17 cellular contexts compared by ENCODE assay signal in the genomic region with DNA sequence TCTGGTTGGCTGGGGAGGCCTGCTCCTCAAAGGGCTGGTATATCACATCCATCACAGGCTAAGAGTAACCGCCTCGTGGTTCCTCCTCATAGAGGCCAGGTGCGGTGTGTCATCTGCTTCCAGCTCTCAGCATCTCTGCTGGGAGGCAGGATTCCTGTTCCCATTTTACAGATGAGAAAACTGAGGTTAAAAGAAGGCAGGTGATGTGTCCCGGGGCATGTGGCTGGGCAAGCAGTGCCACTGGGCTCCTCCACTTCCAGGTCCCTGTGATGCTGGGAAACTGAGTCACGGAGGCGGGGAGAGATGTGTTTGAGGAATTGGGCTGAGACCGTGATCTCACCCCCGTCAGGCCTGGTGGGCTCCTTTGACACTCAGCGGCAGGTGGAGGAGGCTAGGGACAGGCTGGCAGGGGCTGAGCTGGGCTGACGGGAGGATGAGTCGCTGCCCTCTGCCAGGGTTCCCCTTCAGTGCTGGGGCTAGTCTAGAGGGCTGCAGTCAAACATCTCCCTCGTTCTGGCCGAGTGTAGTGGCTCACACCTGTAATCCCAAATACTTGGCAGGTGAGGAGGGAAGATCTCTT. TPM values are rescaled to one million over a fixed set of nuclear protein-coding genes. Genes with fewer than 3 reads are reported as not detected.
DNase-seq lines count a peak whose midpoint lies in the region; ATAC-seq, FAIRE-seq and TF ChIP-seq lines count a peak whose summit lies in the region.
"Had no signal": no experiment of that assay in that cellular context is flagged by ENCODE, and none has a peak within 500 bp of the region (broad histone marks: within the 10 kb centered on the region; RNA-seq: fewer than 3 reads in every experiment).

No MANE protein-coding gene starts in this region.

- H3K9me1 ChIP-seq in K562 (ENCODE audit: control insufficient read depth, insufficient read depth, low read length), result peaks cover 6% of the 10 kb centered on the region

- no peak for TF ChIP-seq RAD21 in K562 (CRISPR knock-in tag; conservative IDR thresholded peaks at IDR 0.05 in 1 of 2, IDR thresholded peaks at IDR 0.05 in 1 of 2)

- no peak for ATAC-seq in K562
- no peak for ATAC-seq in stimulated activated memory B cell treated with anti-CD40 and anti-IgM and Interleukin-4, amounts not matched to agents 10 μg/mL and 1 μg/mL and 100 μg/mL, for 72 hours
- ATAC-seq in HG02852 (IDR thresholded peaks at IDR 0.05; ENCODE audit: unreplicated experiment), result no peak

- no peaks in the 10 kb centered on the region for H3K27me3 Mint-ChIP-seq in activated naive CD4-positive, alpha-beta T cell treated with anti-CD3 and anti-CD28 coated beads, Interleukin-2, amount 50 U/mL, for 24 hours
- H3K27me3 Mint-ChIP-seq in stimulated activated memory B cell treated with anti-CD40 and anti-IgM and Interleukin-4, amounts not matched to agents 10 μg/mL and 1 μg/mL and 100 μg/mL, for 72 hours, result no peaks in the 10 kb centered on the region
- H3K27me3 Mint-ChIP-seq: brain had no signal

- no peak for TF ChIP-seq EP300 in K562 (IDR thresholded peaks at IDR 0.05; ENCODE audit: low read length)

- H3K9ac ChIP-seq in OCI-LY3 (ENCODE audit: low read length), result peak overlapping the region; percentile 9; the same call in 1 of the 2 replicates
- peak overlapping the region in 1 of 2 experiments; percentile 46; a peak in 1 of 4 replicates for H3K9ac ChIP-seq in K562 (ENCODE audit: insufficient read depth in 1 of 2, low read depth in 2 of 2, low read length in 2 of 2)

- no peak for DNase-seq in activated naive CD4-positive, alpha-beta T cell treated with Interleukin-2 at 50 U/mL for 16 hours
- no peak for DNase-seq in K562 (ENCODE audit: extremely low read depth in 1 of 4, low spot score in 3 of 4)
- DNase-seq in cerebellar cortex (ENCODE audit: low spot score), result no peak
- DNase-seq in D341Med (ENCODE audit: low spot score), result no peak
- DNase-seq: activated CD4-positive, alpha-beta T cell treated with anti-CD3 and anti-CD28 coated beads, Interleukin-2, amount 50 U/mL, for 48 hours; dorsolateral prefrontal cortex; kidney glomerular epithelial cell; NCI-H1105 treated with DMSO at 0.1 percent for 48 hours; small intestine; stomach; T-helper 9 cell; uterus had no signal

- in situ Hi-C loops in K562 (cut with MboI), result no loop called here

- H3K36me3 ChIP-seq in OCI-LY3 (replicated peaks; ENCODE audit: low read depth, low read length) (peaks cover 44% of the 10 kb centered on the region), K562 (ENCODE audit: control insufficient read depth, insufficient read depth, low read length) (peaks cover 73% of the 10 kb centered on the region; the same call in 2 of the 3 replicates)
- H3K36me3 ChIP-seq: uterus had no signal

- H3K4me3 Mint-ChIP-seq in activated naive CD4-positive, alpha-beta T cell treated with anti-CD3 and anti-CD28 coated beads, Interleukin-2, amount 50 U/mL, for 24 hours, result no peak overlapping the region
- no peak overlapping the region for H3K4me3 Mint-ChIP-seq in stimulated activated memory B cell treated with anti-CD40 and anti-IgM and Interleukin-4, amounts not matched to agents 10 μg/mL and 1 μg/mL and 100 μg/mL, for 72 hours
- H3K4me3 Mint-ChIP-seq: brain had no signal

- intact Hi-C loops in K562 (cut with micrococcal nuclease), result no loop called here

- no peak for FAIRE-seq in K562 (lab: Jason Lieb, UNC)
- FAIRE-seq: small intestine had no signal

- peak overlapping the region; percentile 10; the same call in 1 of the 2 replicates for H3K4me2 ChIP-seq in OCI-LY3 (ENCODE audit: low read length)
- no peak overlapping the region for H3K4me2 ChIP-seq in K562 (ENCODE audit: insufficient read depth, low read length)

- TF ChIP-seq POLR2A in K562 (conservative IDR thresholded peaks at IDR 0.05), result no peak

- H3K4me3 ChIP-seq in OCI-LY3 (ENCODE audit: low read length), result no peak overlapping the region
- no peak overlapping the region for H3K4me3 ChIP-seq in K562
- H3K4me3 ChIP-seq: dorsolateral prefrontal cortex, stomach, uterus had no signal

- H3K27me3 ChIP-seq in OCI-LY3 (ENCODE audit: low read depth, low read length), result no peaks in the 10 kb centered on the region
- H3K27me3 ChIP-seq in K562 (ENCODE audit: control insufficient read depth in 2 of 2, insufficient read depth in 2 of 2, low read length in 2 of 2), result no peaks in the 10 kb centered on the region
- H3K27me3 ChIP-seq: dorsolateral prefrontal cortex, stomach, uterus had no signal

- peaks cover 42% of the 10 kb centered on the region for H3K4me1 Mint-ChIP-seq in activated naive CD4-positive, alpha-beta T cell treated with anti-CD3 and anti-CD28 coated beads, Interleukin-2, amount 50 U/mL, for 24 hours
- peaks cover 55% of the 10 kb centered on the region for H3K4me1 Mint-ChIP-seq in stimulated activated memory B cell treated with anti-CD40 and anti-IgM and Interleukin-4, amounts not matched to agents 10 μg/mL and 1 μg/mL and 100 μg/mL, for 72 hours

- peaks cover 58% of the 10 kb centered on the region for H3K79me2 ChIP-seq in OCI-LY3 (ENCODE audit: low read length)
- H3K79me2 ChIP-seq in K562 (ENCODE audit: control insufficient read depth, insufficient read depth, low read length), result peaks cover 57% of the 10 kb centered on the region

- POLR2A ChIA-PET in K562 (lab: Yijun Ruan, JAX), result no interaction called here

- H4K20me1 ChIP-seq in OCI-LY3 (ENCODE audit: insufficient read depth, low read length), result no peaks in the 10 kb centered on the region
- peaks cover 31% of the 10 kb centered on the region for H4K20me1 ChIP-seq in K562 (replicated peaks; ENCODE audit: control insufficient read depth, insufficient read depth, low read length)

- H3K27ac Mint-ChIP-seq in activated naive CD4-positive, alpha-beta T cell treated with anti-CD3 and anti-CD28 coated beads, Interleukin-2, amount 50 U/mL, for 24 hours, result peak overlapping the region; percentile 92
- peak overlapping the region; percentile 83 for H3K27ac Mint-ChIP-seq in stimulated activated memory B cell treated with anti-CD40 and anti-IgM and Interleukin-4, amounts not matched to agents 10 μg/mL and 1 μg/mL and 100 μg/mL, for 72 hours
- H3K27ac Mint-ChIP-seq: brain had no signal

- WGBS in K562 (ENCODE audit: insufficient coverage, low coverage, missing lambda C conversion rate), result 90% methylated on average over 13 of the region's 13 CpGs

- no peaks in the 10 kb centered on the region for H3K9me3 Mint-ChIP-seq in activated naive CD4-positive, alpha-beta T cell treated with anti-CD3 and anti-CD28 coated beads, Interleukin-2, amount 50 U/mL, for 24 hours
- H3K9me3 Mint-ChIP-seq in stimulated activated memory B cell treated with anti-CD40 and anti-IgM and Interleukin-4, amounts not matched to agents 10 μg/mL and 1 μg/mL and 100 μg/mL, for 72 hours, result no peaks in the 10 kb centered on the region
- H3K9me3 Mint-ChIP-seq: brain had no signal

- no peak overlapping the region for H2AFZ ChIP-seq in OCI-LY3 (ENCODE audit: low read depth, low read length)
- no peak overlapping the region for H2AFZ ChIP-seq in K562 (ENCODE audit: low read depth, low read length)

- CTCF ChIA-PET in K562 (lab: Yijun Ruan, JAX; ENCODE audit: low intra/inter-chr PET ratio), result no interaction called here

- H3K27ac ChIP-seq in OCI-LY3 (ENCODE audit: low read length) (peak overlapping the region; percentile 49), K562 (ENCODE audit: extremely low read depth, low read depth, low read length) (no peak overlapping the region)
- H3K27ac ChIP-seq: dorsolateral prefrontal cortex, stomach, uterus had no signal

- TF ChIP-seq CTCF in OCI-LY3 (IDR thresholded peaks at IDR 0.05; ENCODE audit: low read depth, low read length) (no peak), K562 (IDR thresholded peaks at IDR 0.05 in 2 of 3, conservative IDR thresholded peaks at IDR 0.05 in 1 of 3; ENCODE audit: insufficient read depth in 2 of 3, low read depth in 1 of 3, low read length in 3 of 3) (no peak)

- no TSS peak for BruUV-seq in K562 (replicated peaks; lab: Mats Ljungman, UMichigan)

- H3K36me3 Mint-ChIP-seq in activated naive CD4-positive, alpha-beta T cell treated with anti-CD3 and anti-CD28 coated beads, Interleukin-2, amount 50 U/mL, for 24 hours, result peaks cover 4% of the 10 kb centered on the region
- peaks cover 53% of the 10 kb centered on the region for H3K36me3 Mint-ChIP-seq in stimulated activated memory B cell treated with anti-CD40 and anti-IgM and Interleukin-4, amounts not matched to agents 10 μg/mL and 1 μg/mL and 100 μg/mL, for 72 hours

- H3K4me1 ChIP-seq in OCI-LY3 (ENCODE audit: low read length) (peaks cover 53% of the 10 kb centered on the region), K562 (replicated peaks in 1 of 2; ENCODE audit: control insufficient read depth in 2 of 2, insufficient read depth in 2 of 2, low read length in 2 of 2) (peaks cover 23 to 47% of the 10 kb centered on the region in 2 experiments)

- H3K9me3 ChIP-seq in OCI-LY3 (ENCODE audit: insufficient read depth, low read length) (no peaks in the 10 kb centered on the region), K562 (replicated peaks; ENCODE audit: control insufficient read depth, insufficient read depth, low read depth, low read length) (no peaks in the 10 kb centered on the region)
- H3K9me3 ChIP-seq: stomach, uterus had no signal

RNA-seq across cellular contexts. Expression of gene ARPC1B, which starts 9.4 kb away (rescaled TPM):
- 99.9 and 272 TPM in 2 replicates for total RNA-seq in K562 (2011; cell fraction: chromatin; rRNA removed; ENCODE audit: low replicate concordance)
- 195 and 204 TPM in 2 replicates for total RNA-seq in K562 (2011; cell fraction: nucleolus; rRNA removed)
- total RNA-seq in K562 (2011; cell fraction: nucleoplasm; rRNA removed), result 146 and 192 TPM in 2 replicates
- total RNA-seq in K562 (2014; rRNA removed), result 357 and 436 TPM in 2 replicates
- total RNA-seq in K562 (2014; rRNA removed; fragmentation: Illumina TruSeq; extraction: Trizol), result 77.8 and 81.5 TPM in 2 replicates
- 216 and 235 TPM in 2 replicates for total RNA-seq in K562 (2015; rRNA removed; fragmentation: Illumina TruSeq; extraction: Trizol)
- total RNA-seq in K562 (2021), result 187 and 221 TPM in 2 replicates
- polyA plus RNA-seq in K562 (2011; rRNA removed), result 211 and 213 TPM in 2 replicates
- 307 and 633 TPM in 2 replicates for polyA plus RNA-seq in K562 (2011; cell fraction: cytosol; rRNA removed)
- polyA plus RNA-seq in K562 (2011; cell fraction: nucleus; rRNA removed), result 159 and 253 TPM in 2 replicates
- polyA plus RNA-seq in K562 (2012), result 510 and 518 TPM in 2 replicates
- polyA plus RNA-seq in K562 (2014; fragmentation: Illumina TruSeq; extraction: Trizol), result 93.3 and 345 TPM in 2 replicates
- polyA plus RNA-seq in K562 (2014; fragmentation: Nextera tagmentation; extraction: Ambion mirVana), result 10 to 100 TPM in 1 of 2 experiments, 1 to 10 TPM in 1; 6.7 to 38.7 TPM
- 308 and 407 TPM in 2 replicates for polyA plus RNA-seq in K562 (2014; rRNA removed)
- polyA minus RNA-seq in K562 (2011; rRNA and poly(A)+ RNA removed), result 59.3 and 102 TPM in 2 replicates
- polyA minus RNA-seq in K562 (2011; cell fraction: cytosol; rRNA and poly(A)+ RNA removed), result 118 and 133 TPM in 2 replicates
- 73.5 and 76.2 TPM in 2 replicates for polyA minus RNA-seq in K562 (2011; cell fraction: nucleus; rRNA and poly(A)+ RNA removed)

RNA-seq across cellular contexts. Expression of gene PDAP1, which starts 24.5 kb away (rescaled TPM):
- 27.1 and 32.8 TPM in 2 replicates for total RNA-seq in K562 (2011; cell fraction: chromatin; rRNA removed; ENCODE audit: low replicate concordance)
- total RNA-seq in K562 (2011; cell fraction: nucleolus; rRNA removed), result 19.1 and 20.0 TPM in 2 replicates
- 28.5 and 49.1 TPM in 2 replicates for total RNA-seq in K562 (2011; cell fraction: nucleoplasm; rRNA removed)
- total RNA-seq in K562 (2014; rRNA removed) (105 and 108 TPM in 2 replicates), K562 (2014; rRNA removed; fragmentation: Illumina TruSeq; extraction: Trizol) (129 and 138 TPM in 2 replicates), K562 (2015; rRNA removed; fragmentation: Illumina TruSeq; extraction: Trizol) (161 and 162 TPM in 2 replicates), K562 (2021) (161 and 182 TPM in 2 replicates)
- polyA plus RNA-seq in K562 (2011; rRNA removed) (31.0 and 72.6 TPM in 2 replicates), K562 (2014; fragmentation: Illumina TruSeq; extraction: Trizol) (315 and 356 TPM in 2 replicates), K562 (2014; fragmentation: Nextera tagmentation; extraction: Ambion mirVana) (10 to 100 TPM; 10.2 to 16.0 TPM), K562 (2014; rRNA removed) (185 and 215 TPM in 2 replicates)
- 26.2 and 29.1 TPM in 2 replicates for polyA plus RNA-seq in K562 (2011; cell fraction: cytosol; rRNA removed)
- polyA plus RNA-seq in K562 (2011; cell fraction: nucleus; rRNA removed), result 22.4 and 28.1 TPM in 2 replicates
- 165 and 249 TPM in 2 replicates for polyA plus RNA-seq in K562 (2012)
- polyA minus RNA-seq in K562 (2011; rRNA and poly(A)+ RNA removed), result 20.1 and 24.4 TPM in 2 replicates
- 31.9 and 37.0 TPM in 2 replicates for polyA minus RNA-seq in K562 (2011; cell fraction: cytosol; rRNA and poly(A)+ RNA removed)
- polyA minus RNA-seq in K562 (2011; cell fraction: nucleus; rRNA and poly(A)+ RNA removed), result 5.1 and 6.4 TPM in 2 replicates

RNA-seq across cellular contexts. Expression of gene BUD31, which starts 24.9 kb away (rescaled TPM):
- total RNA-seq in K562 (2011; cell fraction: chromatin; rRNA removed; ENCODE audit: low replicate concordance), result 71.4 and 104 TPM in 2 replicates
- 46.8 and 62.5 TPM in 2 replicates for total RNA-seq in K562 (2011; cell fraction: nucleolus; rRNA removed)
- total RNA-seq in K562 (2011; cell fraction: nucleoplasm; rRNA removed), result 67.0 and 82.8 TPM in 2 replicates
- total RNA-seq in K562 (2014; rRNA removed) (247 and 279 TPM in 2 replicates), K562 (2014; rRNA removed; fragmentation: Illumina TruSeq; extraction: Trizol) (214 and 266 TPM in 2 replicates), K562 (2015; rRNA removed; fragmentation: Illumina TruSeq; extraction: Trizol) (211 and 238 TPM in 2 replicates), K562 (2021) (242 and 255 TPM in 2 replicates)
- polyA plus RNA-seq in K562 (2011; rRNA removed) (69.4 and 105 TPM in 2 replicates), K562 (2014; fragmentation: Illumina TruSeq; extraction: Trizol) (307 and 342 TPM in 2 replicates), K562 (2014; fragmentation: Nextera tagmentation; extraction: Ambion mirVana) (100 to 1,000 TPM; 275 to 332 TPM), K562 (2014; rRNA removed) (237 and 272 TPM in 2 replicates)
- polyA plus RNA-seq in K562 (2011; cell fraction: cytosol; rRNA removed), result 77.0 and 96.0 TPM in 2 replicates
- polyA plus RNA-seq in K562 (2011; cell fraction: nucleus; rRNA removed), result 42.2 and 50.1 TPM in 2 replicates
- polyA plus RNA-seq in K562 (2012), result 142 and 298 TPM in 2 replicates
- polyA minus RNA-seq in K562 (2011; rRNA and poly(A)+ RNA removed), result 50.5 and 64.8 TPM in 2 replicates
- 36.5 and 42.6 TPM in 2 replicates for polyA minus RNA-seq in K562 (2011; cell fraction: cytosol; rRNA and poly(A)+ RNA removed)
- 16.4 and 18.0 TPM in 2 replicates for polyA minus RNA-seq in K562 (2011; cell fraction: nucleus; rRNA and poly(A)+ RNA removed)

RNA-seq across cellular contexts. Expression of gene PTCD1, which starts 54.7 kb away (rescaled TPM):
- 20.1 and 49.2 TPM in 2 replicates for total RNA-seq in K562 (2011; cell fraction: chromatin; rRNA removed; ENCODE audit: low replicate concordance)
- 22.2 and 25.2 TPM in 2 replicates for total RNA-seq in K562 (2011; cell fraction: nucleolus; rRNA removed)
- 9.8 and 15.1 TPM in 2 replicates for total RNA-seq in K562 (2011; cell fraction: nucleoplasm; rRNA removed)
- total RNA-seq in K562 (2014; rRNA removed) (17.1 and 24.4 TPM in 2 replicates), K562 (2014; rRNA removed; fragmentation: Illumina TruSeq; extraction: Trizol) (6.2 and 6.9 TPM in 2 replicates), K562 (2015; rRNA removed; fragmentation: Illumina TruSeq; extraction: Trizol) (10.3 and 10.5 TPM in 2 replicates), K562 (2021) (12.3 and 16.3 TPM in 2 replicates)
- polyA plus RNA-seq in K562 (2011; rRNA removed) (4.1 and 5.3 TPM in 2 replicates), K562 (2014; fragmentation: Illumina TruSeq; extraction: Trizol) (5.0 and 21.9 TPM in 2 replicates), K562 (2014; fragmentation: Nextera tagmentation; extraction: Ambion mirVana) (under 1 TPM; 0.46 to 0.57 TPM), K562 (2014; rRNA removed) (10.5 and 13.5 TPM in 2 replicates)
- 4.6 and 13.2 TPM in 2 replicates for polyA plus RNA-seq in K562 (2011; cell fraction: cytosol; rRNA removed)
- polyA plus RNA-seq in K562 (2011; cell fraction: nucleus; rRNA removed), result 8.8 and 19.0 TPM in 2 replicates
- 6.9 and 10.9 TPM in 2 replicates for polyA plus RNA-seq in K562 (2012)
- polyA minus RNA-seq in K562 (2011; rRNA and poly(A)+ RNA removed), result 3.8 and 5.0 TPM in 2 replicates
- 4.6 and 7.6 TPM in 2 replicates for polyA minus RNA-seq in K562 (2011; cell fraction: cytosol; rRNA and poly(A)+ RNA removed)
- polyA minus RNA-seq in K562 (2011; cell fraction: nucleus; rRNA and poly(A)+ RNA removed), result 6.6 and 8.1 TPM in 2 replicates

RNA-seq across cellular contexts. Expression of gene CPSF4, which starts 54.9 kb away (rescaled TPM):
- total RNA-seq in K562 (2011; cell fraction: chromatin; rRNA removed; ENCODE audit: low replicate concordance), result 152 and 384 TPM in 2 replicates
- 218 TPM in 2 replicates for total RNA-seq in K562 (2011; cell fraction: nucleolus; rRNA removed)
- 228 and 250 TPM in 2 replicates for total RNA-seq in K562 (2011; cell fraction: nucleoplasm; rRNA removed)
- total RNA-seq in K562 (2014; rRNA removed) (71.7 and 83.4 TPM in 2 replicates), K562 (2014; rRNA removed; fragmentation: Illumina TruSeq; extraction: Trizol) (39.2 and 46.1 TPM in 2 replicates), K562 (2015; rRNA removed; fragmentation: Illumina TruSeq; extraction: Trizol) (63.9 and 66.7 TPM in 2 replicates), K562 (2021) (97.7 and 99.8 TPM in 2 replicates)
- polyA plus RNA-seq in K562 (2011; rRNA removed) (81.3 and 83.8 TPM in 2 replicates), K562 (2014; fragmentation: Illumina TruSeq; extraction: Trizol) (86.8 and 90.7 TPM in 2 replicates), K562 (2014; fragmentation: Nextera tagmentation; extraction: Ambion mirVana) (10 to 100 TPM; 16.9 to 17.4 TPM), K562 (2014; rRNA removed) (118 and 126 TPM in 2 replicates)
- polyA plus RNA-seq in K562 (2011; cell fraction: cytosol; rRNA removed), result 74.0 and 128 TPM in 2 replicates
- 257 and 356 TPM in 2 replicates for polyA plus RNA-seq in K562 (2011; cell fraction: nucleus; rRNA removed)
- polyA plus RNA-seq in K562 (2012), result 69.0 and 82.1 TPM in 2 replicates
- polyA minus RNA-seq in K562 (2011; rRNA and poly(A)+ RNA removed), result 32.3 and 54.6 TPM in 2 replicates
- polyA minus RNA-seq in K562 (2011; cell fraction: cytosol; rRNA and poly(A)+ RNA removed), result 26.3 and 38.3 TPM in 2 replicates
- 63.5 and 66.6 TPM in 2 replicates for polyA minus RNA-seq in K562 (2011; cell fraction: nucleus; rRNA and poly(A)+ RNA removed)
